ENCODE assay signal across 16 cellular contexts in the genomic region with DNA sequence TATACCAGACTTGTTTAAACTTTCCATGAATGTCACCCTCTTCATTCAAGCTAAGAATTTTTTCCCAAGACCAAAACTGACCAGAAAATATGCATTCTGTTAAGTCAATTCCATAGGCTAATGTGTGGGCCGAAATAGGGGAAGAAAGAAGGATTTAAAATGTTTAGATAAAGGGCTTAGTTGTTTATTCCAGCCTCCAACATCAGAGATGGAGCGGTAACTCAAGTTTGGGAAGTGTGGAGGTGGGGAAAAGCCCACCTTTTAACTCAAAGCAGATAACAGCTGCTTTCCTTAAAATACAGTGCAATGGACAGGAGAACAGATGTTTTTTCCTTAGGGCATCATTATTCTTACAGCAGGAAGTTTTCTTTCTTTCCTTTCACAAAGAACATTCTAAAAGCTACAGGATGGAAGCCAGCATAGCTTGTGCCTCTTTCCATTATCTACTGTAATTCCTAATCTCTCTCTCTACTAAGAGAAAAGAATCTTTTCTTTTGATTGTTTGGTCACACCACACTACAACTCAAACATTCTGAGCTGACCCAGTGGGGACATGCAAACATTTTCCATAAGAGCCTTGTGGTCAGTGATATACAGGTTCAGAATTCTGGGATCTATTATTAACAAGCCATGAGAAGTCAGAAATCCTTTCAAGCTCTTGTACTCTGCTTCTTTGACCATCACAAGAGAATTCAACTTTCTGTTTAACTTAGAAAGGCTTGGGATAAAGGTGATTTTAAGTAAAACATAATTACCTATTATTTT.
DNase-seq lines count a peak whose midpoint lies in the region; ATAC-seq lines count a peak whose summit lies in the region.
"Had no signal": no experiment of that assay in that cellular context is flagged by ENCODE, and none has a peak within 500 bp of the region (broad histone marks: within the 10 kb centered on the region; RNA-seq: fewer than 3 reads in every experiment).

No MANE protein-coding gene starts in this region.

- no peaks in the 10 kb centered on the region for H3K27me3 ChIP-seq in GM23248 (replicated peaks; ENCODE audit: insufficient read depth)
- no peaks in the 10 kb centered on the region for H3K27me3 ChIP-seq in adipocyte (replicated peaks; ENCODE audit: control insufficient read depth, insufficient read depth, low read length)
- no peaks in the 10 kb centered on the region for H3K27me3 ChIP-seq in stomach smooth muscle (ENCODE audit: control insufficient read depth in 1 of 2, insufficient read depth in 2 of 2, low read length in 2 of 2)
- H3K27me3 ChIP-seq: uterus had no signal

- H3K36me3 ChIP-seq in GM23248 (ENCODE audit: low read depth) (no peaks in the 10 kb centered on the region), adipocyte (ENCODE audit: control insufficient read depth, insufficient read depth, low read length, severe bottlenecking) (no peaks in the 10 kb centered on the region), stomach smooth muscle (ENCODE audit: control insufficient read depth in 2 of 2, insufficient read depth in 2 of 2, low read length in 2 of 2) (peaks cover 0 to 10% of the 10 kb centered on the region in 2 donors)
- H3K36me3 ChIP-seq: uterus had no signal

- H3K27ac ChIP-seq in GM23248, result no peak overlapping the region
- H3K27ac ChIP-seq in stomach smooth muscle (ENCODE audit: low read length), result peak overlapping the region; percentile 12

- H3K9ac ChIP-seq in GM23248 (no peak overlapping the region), adipocyte (ENCODE audit: low read length) (no peak overlapping the region), stomach smooth muscle (ENCODE audit: low read length in 2 of 2) (no peak overlapping the region)

- H3K9me3 ChIP-seq in GM23248 (ENCODE audit: low read depth) (no peaks in the 10 kb centered on the region), adipocyte (ENCODE audit: control insufficient read depth, low read length) (no peaks in the 10 kb centered on the region), stomach smooth muscle (ENCODE audit: control insufficient read depth in 2 of 2, low read length in 2 of 2) (no peaks in the 10 kb centered on the region)
- H3K9me3 ChIP-seq: uterus had no signal

- no peak overlapping the region for H3K4me3 ChIP-seq in GM23248
- H3K4me3 ChIP-seq in adipocyte (ENCODE audit: low read length), result no peak overlapping the region
- no peak overlapping the region for H3K4me3 ChIP-seq in stomach smooth muscle (ENCODE audit: low read length in 2 of 2)
- H3K4me3 ChIP-seq: lung, uterus had no signal

- H3K4me2 ChIP-seq in GM23248 (ENCODE audit: unreplicated experiment), result no peak overlapping the region

- no peaks in the 10 kb centered on the region for H3K79me2 ChIP-seq in GM23248 (ENCODE audit: insufficient read depth)

- no peak overlapping the region for H2AFZ ChIP-seq in GM23248

- WGBS in GM23248 (ENCODE audit: low coverage in 1 of 2, low lambda C conversion rate in 2 of 2, missing lambda C conversion rate in 2 of 2), 2 experiments, result 71 to 72% methylated on average over 2 of the region's 2 CpGs

- peaks cover 47% of the 10 kb centered on the region for H3F3A ChIP-seq in GM23248 (ENCODE audit: insufficient read depth)

- H3K4me1 ChIP-seq in GM23248 (ENCODE audit: insufficient read depth), result peaks cover 41% of the 10 kb centered on the region
- H3K4me1 ChIP-seq in adipocyte (ENCODE audit: control insufficient read depth, insufficient read depth, low read length), result peaks cover 28% of the 10 kb centered on the region
- H3K4me1 ChIP-seq in stomach smooth muscle (ENCODE audit: control insufficient read depth, insufficient read depth, low read length), result peaks cover 16% of the 10 kb centered on the region

- no peak for ATAC-seq in GM18502 (IDR thresholded peaks at IDR 0.05; ENCODE audit: poor library complexity, unreplicated experiment)
- ATAC-seq: natural killer cell; stimulated activated naive B cell treated with anti-CD40 and anti-IgM and Interleukin-4, amounts not matched to agents 10 μg/mL and 1 μg/mL and 100 μg/mL, for 72 hours had no signal

- no peaks in the 10 kb centered on the region for H3K9me2 ChIP-seq in GM23248 (ENCODE audit: insufficient read depth)

- peak; percentile 19 for DNase-seq in GM23248
- peak; percentile 46 for DNase-seq in adipocyte (ENCODE audit: low read depth)
- DNase-seq in glomerular visceral epithelial cell (ENCODE audit: extremely low spot score), result peak; percentile 7
- DNase-seq in NCI-H1694 (lab: John Stamatoyannopoulos, UW), result no peak
- no peak for DNase-seq in activated CD4-positive, CD25-positive, alpha-beta regulatory T cell (lab: John Stamatoyannopoulos, UW)
- no peak for DNase-seq in hepatic stellate cell (ENCODE audit: low spot score)
- DNase-seq: COR-L47; natural killer cell; NCI-H1930; Right ventricle myocardium superior; stimulated activated naive B cell treated with anti-CD40 and anti-IgM and Interleukin-4, amounts not matched to agents 10 μg/mL and 1 μg/mL and 100 μg/mL, for 72 hours; T-helper 2 cell; uterus had no signal

- H4K20me1 ChIP-seq in GM23248 (ENCODE audit: insufficient read depth), result no peaks in the 10 kb centered on the region

- in situ Hi-C loops in GM23248 (cut with MboI), result no loop called here

Comparison
In these comparisons a context has a peak if more than half of its experiments do, and no peak if none do; other contexts are left out.
1. DNase-seq: peak in GM23248 (single experiment), adipocyte (single experiment) and glomerular visceral epithelial cell (single experiment); none in NCI-H1694 (single experiment), activated CD4-positive, CD25-positive, alpha-beta regulatory T cell (0 of 4) and hepatic stellate cell (single experiment).